Comparison of ENCODE assay signal across 15 cellular contexts in the genomic region with DNA sequence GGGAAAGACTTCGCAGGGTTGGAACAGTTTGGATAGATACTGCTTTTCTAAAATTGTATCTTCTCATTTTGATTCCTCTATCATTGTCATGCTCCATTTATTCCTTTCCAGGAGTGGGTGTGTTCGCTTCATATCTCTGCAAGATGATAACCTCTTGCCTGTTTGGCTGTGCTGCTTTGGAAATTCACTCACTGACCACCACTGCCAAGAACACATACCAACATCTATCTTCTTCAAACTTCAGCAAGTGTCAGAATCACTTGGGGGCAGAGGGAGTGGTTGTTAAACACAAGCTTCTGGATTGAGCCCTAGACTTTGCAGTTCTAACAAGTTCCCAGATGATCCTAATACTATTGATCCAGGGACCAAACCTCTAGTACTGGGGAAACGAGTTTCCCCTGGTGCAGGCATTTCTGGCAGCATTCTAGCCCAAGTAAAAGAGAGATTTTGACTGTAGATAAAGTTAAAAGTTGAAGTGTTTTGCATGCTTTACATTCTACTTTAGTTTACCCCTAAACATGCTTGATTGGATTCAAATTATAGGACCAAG. TPM values are rescaled to one million over a fixed set of nuclear protein-coding genes. Genes with fewer than 3 reads are reported as not detected.
DNase-seq lines count a peak whose midpoint lies in the region; ATAC-seq and TF ChIP-seq lines count a peak whose summit lies in the region.
"Had no signal": no experiment of that assay in that cellular context is flagged by ENCODE, and none has a peak within 500 bp of the region (broad histone marks: within the 10 kb centered on the region; RNA-seq: fewer than 3 reads in every experiment).

No MANE protein-coding gene starts in this region.

- DNase-seq in Right ventricle myocardium inferior (ENCODE audit: missing footprints), result no peak
- DNase-seq in cardiac septum (ENCODE audit: low spot score), result no peak
- DNase-seq in heart right ventricle, result no peak
- no peak for DNase-seq in neural progenitor cell (ENCODE audit: low spot score)
- no peak for DNase-seq in nephron progenitor cell
- no peak for DNase-seq in SHP77 (lab: John Stamatoyannopoulos, UW)
- no peak for DNase-seq in GM03348 (ENCODE audit: low spot score)
- no peak for DNase-seq in NCI-H2171 treated with DMSO at 0.1 percent for 48 hours (lab: John Stamatoyannopoulos, UW)
- DNase-seq: 8988T; activated naive CD4-positive, alpha-beta T cell treated with anti-CD3 and anti-CD28 coated beads, Interleukin-2, amount 10 ng/mL, durations not matched to agents 7 days and 5 days; DMS53; NCI-H2029 treated with DMSO at 0.1 percent for 48 hours; PC-9; WERI-Rb-1 had no signal

- H3K4me1 ChIP-seq in heart right ventricle, result peaks cover 11 to 47% (median 33%) of the 10 kb centered on the region in 9 donors
- H3K4me1 ChIP-seq in neural progenitor cell, result peaks cover 11% of the 10 kb centered on the region

- H3K27me3 ChIP-seq in heart right ventricle (no peaks in the 10 kb centered on the region), neural progenitor cell (no peaks in the 10 kb centered on the region)

- H3K27ac Mint-ChIP-seq in neural progenitor cell, result peak overlapping the region; percentile 21
- H3K27ac Mint-ChIP-seq in nephron progenitor cell, result no peak overlapping the region
- H3K27ac Mint-ChIP-seq: activated naive CD4-positive, alpha-beta T cell treated with anti-CD3 and anti-CD28 coated beads, Interleukin-2, amount 10 ng/mL, durations not matched to agents 7 days and 5 days had no signal

- H3K4me3 Mint-ChIP-seq in neural progenitor cell (no peak overlapping the region), nephron progenitor cell (no peak overlapping the region)
- H3K4me3 Mint-ChIP-seq: activated naive CD4-positive, alpha-beta T cell treated with anti-CD3 and anti-CD28 coated beads, Interleukin-2, amount 10 ng/mL, durations not matched to agents 7 days and 5 days had no signal

- TF ChIP-seq CTCF in heart right ventricle (IDR thresholded peaks at IDR 0.05), result no peak
- TF ChIP-seq CTCF in neural progenitor cell (IDR thresholded peaks at IDR 0.05), result no peak
- no peak for TF ChIP-seq CTCF in nephron progenitor cell (IDR thresholded peaks at IDR 0.05)

- H3K4me1 Mint-ChIP-seq in neural progenitor cell (peaks cover 23% of the 10 kb centered on the region), nephron progenitor cell (no peaks in the 10 kb centered on the region)
- H3K4me1 Mint-ChIP-seq: activated naive CD4-positive, alpha-beta T cell treated with anti-CD3 and anti-CD28 coated beads, Interleukin-2, amount 10 ng/mL, durations not matched to agents 7 days and 5 days had no signal

- H3K9me3 ChIP-seq in heart right ventricle (peaks cover 0 to 11% (median 2%) of the 10 kb centered on the region in 11 donors), neural progenitor cell (ENCODE audit: low read depth) (peaks cover 8% of the 10 kb centered on the region)

- H3K36me3 ChIP-seq in heart right ventricle (no peaks in the 10 kb centered on the region), neural progenitor cell (no peaks in the 10 kb centered on the region)
- H3K36me3 ChIP-seq: WERI-Rb-1 had no signal

- H3K36me3 Mint-ChIP-seq in neural progenitor cell, result peaks cover 7% of the 10 kb centered on the region
- peaks cover 6% of the 10 kb centered on the region for H3K36me3 Mint-ChIP-seq in nephron progenitor cell (ENCODE audit: low read depth)
- H3K36me3 Mint-ChIP-seq: activated naive CD4-positive, alpha-beta T cell treated with anti-CD3 and anti-CD28 coated beads, Interleukin-2, amount 10 ng/mL, durations not matched to agents 7 days and 5 days had no signal

- H3K4me3 ChIP-seq in heart right ventricle, result no peak overlapping the region
- H3K4me3 ChIP-seq in neural progenitor cell, result no peak overlapping the region
- H3K4me3 ChIP-seq: PC-9 had no signal

- no peak overlapping the region for H3K9ac ChIP-seq in neural progenitor cell

- H4K20me1 ChIP-seq in neural progenitor cell (ENCODE audit: low read depth), result no peaks in the 10 kb centered on the region

- peaks cover 33% of the 10 kb centered on the region for H3K9me3 Mint-ChIP-seq in neural progenitor cell
- H3K9me3 Mint-ChIP-seq in nephron progenitor cell, result peaks cover 25% of the 10 kb centered on the region
- H3K9me3 Mint-ChIP-seq: activated naive CD4-positive, alpha-beta T cell treated with anti-CD3 and anti-CD28 coated beads, Interleukin-2, amount 10 ng/mL, durations not matched to agents 7 days and 5 days had no signal

- H3K4me2 ChIP-seq in neural progenitor cell, result no peak overlapping the region
- H3K4me2 ChIP-seq: PC-9 had no signal

- H3F3A ChIP-seq in neural progenitor cell (ENCODE audit: low read depth), result no peaks in the 10 kb centered on the region

- WGBS in heart right ventricle, 2 donors, result 36 to 37% methylated on average over 3 of the region's 3 CpGs

- peaks cover 13% of the 10 kb centered on the region for H3K27me3 Mint-ChIP-seq in neural progenitor cell (ENCODE audit: insufficient read depth, low read depth)
- H3K27me3 Mint-ChIP-seq in nephron progenitor cell (ENCODE audit: low read depth, poor library complexity), result peaks cover 5% of the 10 kb centered on the region

- H2AFZ ChIP-seq in neural progenitor cell (replicated peaks), result peak overlapping the region; percentile 53
- H2AFZ ChIP-seq: PC-9 had no signal

- H3K79me2 ChIP-seq in neural progenitor cell (ENCODE audit: low read depth), result no peaks in the 10 kb centered on the region

- peak; percentile 82 for ATAC-seq in Right ventricle myocardium inferior
- peak in 7 of 8 donors; percentile 31 to 78 (median 65) for ATAC-seq in heart right ventricle

- intact Hi-C loops in Right ventricle myocardium inferior (cut with DNase I) (loop anchor here (1.0 kb wide), 1 partner anchor 26 kb away; no protein-coding TSS in a partner anchor), cardiac septum (cut with DNase I) (loop anchor here (2.0 kb wide), 1 partner anchor 47 kb away; no protein-coding TSS in a partner anchor), heart right ventricle (cut with DNase I) (loop anchor here in 4 of 10 donors (5.0 to 10.0 kb wide), 3 partner anchors 43 to 48 kb away; no protein-coding TSS in a partner anchor)

- H3K27ac ChIP-seq in heart right ventricle, result peak overlapping the region; percentile 33 to 85 (median 72)
- H3K27ac ChIP-seq in neural progenitor cell, result no peak overlapping the region
- H3K27ac ChIP-seq: C4-2B, PC-9, WERI-Rb-1 had no signal

RNA-seq across cellular contexts. Expression of gene DKK3, which starts 11.5 kb away (rescaled TPM):
- 515 TPM for total RNA-seq in Right ventricle myocardium inferior
- total RNA-seq in cardiac septum, result 980 TPM
- total RNA-seq in heart right ventricle, result 1,000 to 10,000 TPM in 1 of 10 donors, 100 to 1,000 TPM in 9; 314 to 1,034 (median 652) TPM
- polyA plus RNA-seq in heart right ventricle, result 100 to 1,000 TPM; 113 to 254 TPM
- 23.9 and 26.1 TPM in 2 replicates for total RNA-seq in neural progenitor cell (ENCODE audit: low replicate concordance)

Comparison
In these comparisons a context has a peak if more than half of its experiments do, and no peak if none do; other contexts are left out.
1. RNA of gene DKK3, which starts 11.5 kb away (total RNA-seq): 980 TPM in cardiac septum (single experiment), 314 to 1,034 TPM in heart right ventricle and 515 TPM in Right ventricle myocardium inferior (single experiment); 23.9 to 26.1 TPM in neural progenitor cell; every median in the first group is over 10 times any median in the second.